9 cellular contexts compared by ENCODE assay signal in genomic region chr3:10602769-10603768, GRCh38.
DNase-seq lines count a peak whose midpoint lies in the region; ATAC-seq and TF ChIP-seq lines count a peak whose summit lies in the region.
"Had no signal": no experiment of that assay in that cellular context is flagged by ENCODE, and none has a peak within 500 bp of the region (broad histone marks: within the 10 kb centered on the region; RNA-seq: fewer than 3 reads in every experiment).

No MANE protein-coding gene starts in this region.

- intact Hi-C loops in heart right ventricle (cut with DNase I), result loop anchor here in 1 of 10 donors (5.0 kb wide), 1 partner anchor 344 kb away; no protein-coding TSS in a partner anchor

- no peaks in the 10 kb centered on the region for H3K9me3 ChIP-seq in heart right ventricle
- H3K9me3 ChIP-seq: Peyer's patch had no signal

- no peak for TF ChIP-seq CTCF in heart right ventricle (IDR thresholded peaks at IDR 0.05)

- DNase-seq in T-helper 2 cell (peak in 4 of 5 experiments; percentile 35 to 95 (median 44)), NCI-H526 treated with DMSO at 0.1 percent for 48 hours (lab: John Stamatoyannopoulos, UW) (no peak), LoVo (ENCODE audit: low spot score) (no peak), heart right ventricle (no peak)
- DNase-seq in activated naive CD8-positive, alpha-beta T cell treated with anti-CD3 and anti-CD28 coated beads, Interleukin-2, amount 50 U/mL, for 16 hours (ENCODE audit: low read depth, low spot score), result peak; percentile 21
- peak; percentile 40 for DNase-seq in stimulated activated CD8-positive, alpha-beta memory T cell treated with anti-CD3 and anti-CD28 coated beads, Interleukin-15, amount 100 ng/mL, for 1 hour (ENCODE audit: low read depth)

- 52 to 53% methylated on average over 15 of the region's 15 CpGs for WGBS in heart right ventricle, 2 donors

- H3K36me3 ChIP-seq in heart right ventricle, result no peaks in the 10 kb centered on the region
- H3K36me3 ChIP-seq: Peyer's patch had no signal

- no peak overlapping the region for H3K27ac ChIP-seq in heart right ventricle
- H3K27ac ChIP-seq: Peyer's patch had no signal

- ATAC-seq in GM21576 (IDR thresholded peaks at IDR 0.05; ENCODE audit: unreplicated experiment), result peak; percentile 86
- no peak for ATAC-seq in GM19452 (IDR thresholded peaks at IDR 0.05; ENCODE audit: unreplicated experiment)
- no peak for ATAC-seq in heart right ventricle

- H3K27me3 ChIP-seq in heart right ventricle, result peaks cover 0 to 66% (median 24%) of the 10 kb centered on the region in 7 donors
- H3K27me3 ChIP-seq: Peyer's patch had no signal

- no peak overlapping the region for H3K4me3 ChIP-seq in heart right ventricle
- H3K4me3 ChIP-seq: Peyer's patch had no signal

- H3K4me1 ChIP-seq in heart right ventricle, result no peaks in the 10 kb centered on the region
- H3K4me1 ChIP-seq: Peyer's patch had no signal

Comparison
In these comparisons a context has a peak if more than half of its experiments do, and no peak if none do; other contexts are left out.
1. DNase-seq: peak in T-helper 2 cell (4 of 5), activated naive CD8-positive, alpha-beta T cell treated with anti-CD3 and anti-CD28 coated beads, Interleukin-2, amount 50 U/mL, for 16 hours (single experiment) and stimulated activated CD8-positive, alpha-beta memory T cell treated with anti-CD3 and anti-CD28 coated beads, Interleukin-15, amount 100 ng/mL, for 1 hour (single experiment); none in NCI-H526 treated with DMSO at 0.1 percent for 48 hours (single experiment), LoVo (single experiment) and heart right ventricle (0 of 2).